In the genomic region with DNA sequence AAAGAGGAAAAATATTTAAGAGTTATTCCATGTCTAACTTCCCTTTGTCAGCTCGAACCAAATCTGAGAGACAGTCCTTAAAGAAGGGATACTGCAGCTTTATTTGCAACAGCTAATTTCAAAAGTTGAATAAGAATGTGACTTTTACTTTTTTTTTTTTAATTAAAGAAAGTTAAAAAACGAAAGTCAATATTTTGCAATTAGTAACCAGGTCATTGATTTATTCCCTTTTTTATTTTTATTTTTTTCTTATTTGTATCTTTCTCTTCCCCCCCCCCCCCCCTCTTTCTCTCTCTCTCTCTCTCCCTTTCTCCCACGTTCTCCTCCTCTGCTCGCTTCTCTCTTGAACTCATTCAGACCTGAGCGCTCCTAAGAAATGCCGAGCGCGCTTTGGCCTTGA, we compare ENCODE assay signal across 26 cellular contexts.
"Had no signal": no experiment of that assay in that cellular context is flagged by ENCODE, and none has a peak within 500 bp of the region (broad histone marks: within the 10 kb centered on the region; RNA-seq: fewer than 3 reads in every experiment).

No MANE protein-coding gene starts in this region.

- H3K4me3 ChIP-seq: MG63, SJCRH30, SK-N-MC had no signal

- H3K27ac ChIP-seq: brain microvascular endothelial cell, SJCRH30, SK-N-MC had no signal

- H3K9me3 ChIP-seq: MG63, SJCRH30 had no signal

- DNase-seq: activated CD4-positive, alpha-beta T cell treated with anti-CD3 and anti-CD28 coated beads for 36 hours; activated CD4-positive, alpha-beta T cell treated with anti-CD3 and anti-CD28 coated beads, Interleukin-2, amount 10 ng/mL, durations not matched to agents 7 days and 5 days; activated CD4-positive, alpha-beta T cell treated with anti-CD3 and anti-CD28 coated beads, Interleukin-2, amount 50 U/mL, for 48 hours; activated CD8-positive, alpha-beta T cell treated with anti-CD3 and anti-CD28 coated beads, Interleukin-2, amount 10 ng/mL, durations not matched to agents 7 days and 5 days; activated effector memory CD4-positive, alpha-beta T cell treated with Interleukin-2 at 50 U/mL for 16 hours; activated naive CD4-positive, alpha-beta T cell treated with anti-CD3 and anti-CD28 coated beads, Interleukin-2, amount 10 ng/mL, durations not matched to agents 7 days and 5 days; activated naive CD8-positive, alpha-beta T cell treated with anti-CD3 and anti-CD28 coated beads, Interleukin-2, amount 50 U/mL, for 24 hours; activated T-cell treated with anti-CD3 and anti-CD28 coated beads, Interleukin-2, amount 50 U/mL, for 48 hours; anterior cingulate cortex; brain microvascular endothelial cell; Kasumi-1; KG1; MG63; NCI-H1048; NCI-H1105 treated with DMSO at 0.1 percent for 48 hours; NCI-H1436; NCI-H1694; NCI-H1930; NCI-H345; NCI-H524 treated with DMSO at 0.1 percent for 48 hours; SHP77; SJCRH30; T1000 had no signal

- H3K27me3 ChIP-seq: brain microvascular endothelial cell, MG63, SJCRH30 had no signal

- H3K4me1 ChIP-seq: SJCRH30 had no signal

- ATAC-seq: activated CD4-positive, alpha-beta T cell treated with anti-CD3 and anti-CD28 coated beads for 36 hours; activated CD4-positive, CD25-positive, alpha-beta regulatory T cell treated with anti-CD3 and anti-CD28 coated beads, Interleukin-2, amount 50 U/mL, for 24 hours; activated CD8-positive, alpha-beta T cell treated with anti-CD3 and anti-CD28 coated beads, Interleukin-2, amount 10 ng/mL, durations not matched to agents 7 days and 5 days; activated naive CD8-positive, alpha-beta T cell treated with anti-CD3 and anti-CD28 coated beads, Interleukin-2, amount 50 U/mL, for 24 hours; Panc1 had no signal
